Comparison of ENCODE assay signal across 1 cellular context in the genomic region with DNA sequence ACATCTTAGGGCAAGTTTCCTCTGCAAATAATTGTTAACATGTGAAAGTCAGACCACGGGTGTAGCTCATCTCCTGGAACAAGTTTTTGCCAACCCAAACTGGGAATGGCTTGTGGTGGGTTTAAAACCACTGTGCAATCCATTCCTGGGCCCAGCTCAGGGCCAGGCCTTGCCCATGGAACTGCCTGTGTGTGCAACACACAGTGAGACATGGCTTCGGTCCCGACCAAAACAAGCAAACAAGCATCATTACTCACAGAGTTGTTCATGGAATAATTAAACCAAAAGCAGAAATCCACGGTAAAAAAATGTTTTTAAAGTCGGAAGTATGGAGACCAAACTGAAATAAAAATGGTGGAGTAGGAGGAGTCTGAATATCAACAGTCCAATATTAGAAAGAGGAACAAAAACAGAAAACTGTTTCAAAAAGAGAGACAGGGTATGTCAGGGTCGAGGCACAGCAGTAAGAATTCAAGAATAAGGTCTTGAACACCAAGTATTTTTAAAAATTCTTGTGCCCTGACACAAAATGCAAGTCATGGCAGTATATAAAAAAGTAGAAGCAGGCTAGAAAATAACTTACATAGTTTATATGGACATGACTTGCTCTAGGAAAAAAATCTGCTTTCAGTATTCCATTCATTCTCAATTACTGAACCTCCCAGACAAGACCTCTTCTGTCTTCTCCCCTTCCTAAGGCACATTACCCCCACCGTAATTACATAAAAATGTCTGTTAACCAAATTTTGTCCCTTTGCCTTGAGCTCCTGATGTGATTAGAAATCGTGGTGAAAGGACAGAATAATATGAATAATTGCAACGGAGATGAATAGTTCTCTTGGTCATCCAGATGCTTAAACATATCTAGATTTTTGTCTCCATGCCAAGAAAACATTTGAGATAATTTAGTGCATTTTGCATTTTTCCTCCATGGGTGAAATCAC.
TF ChIP-seq lines count a peak whose summit lies in the region.

No MANE protein-coding gene starts in this region.

TF ChIP-seq in GM12878, 131 proteins besides CTCF, POLR2A, EP300 and RAD21:
- TF ChIP-seq NFXL1 (IDR thresholded peaks at IDR 0.05; ENCODE audit: borderline replicate concordance) = no peak
- TF ChIP-seq CBX5 (IDR thresholded peaks at IDR 0.05; ENCODE audit: low read depth) = no peak
- TF ChIP-seq SMAD5 (IDR thresholded peaks at IDR 0.05; ENCODE audit: low read depth) = no peak
- TF ChIP-seq, protein P1, sequence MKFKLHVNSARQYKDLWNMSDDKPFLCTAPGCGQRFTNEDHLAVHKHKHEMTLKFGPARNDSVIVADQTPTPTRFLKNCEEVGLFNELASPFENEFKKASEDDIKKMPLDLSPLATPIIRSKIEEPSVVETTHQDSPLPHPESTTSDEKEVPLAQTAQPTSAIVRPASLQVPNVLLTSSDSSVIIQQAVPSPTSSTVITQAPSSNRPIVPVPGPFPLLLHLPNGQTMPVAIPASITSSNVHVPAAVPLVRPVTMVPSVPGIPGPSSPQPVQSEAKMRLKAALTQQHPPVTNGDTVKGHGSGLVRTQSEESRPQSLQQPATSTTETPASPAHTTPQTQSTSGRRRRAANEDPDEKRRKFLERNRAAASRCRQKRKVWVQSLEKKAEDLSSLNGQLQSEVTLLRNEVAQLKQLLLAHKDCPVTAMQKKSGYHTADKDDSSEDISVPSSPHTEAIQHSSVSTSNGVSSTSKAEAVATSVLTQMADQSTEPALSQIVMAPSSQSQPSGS (IDR thresholded peaks at IDR 0.05; ENCODE audit: low read length) = no peak
- no peak for TF ChIP-seq SPI1 (IDR thresholded peaks at IDR 0.05; ENCODE audit: borderline replicate concordance, insufficient read depth, low read depth, low read length)
- TF ChIP-seq POLR2AphosphoS5 (IDR thresholded peaks at IDR 0.05; ENCODE audit: low read length) = no peak
- no peak for TF ChIP-seq ZNF274 (IDR thresholded peaks at IDR 0.05; ENCODE audit: insufficient read depth, insufficient read length)
- no peak for TF ChIP-seq YY1 (IDR thresholded peaks at IDR 0.05; ENCODE audit: low read depth, low read length)
- TF ChIP-seq, protein P2, sequence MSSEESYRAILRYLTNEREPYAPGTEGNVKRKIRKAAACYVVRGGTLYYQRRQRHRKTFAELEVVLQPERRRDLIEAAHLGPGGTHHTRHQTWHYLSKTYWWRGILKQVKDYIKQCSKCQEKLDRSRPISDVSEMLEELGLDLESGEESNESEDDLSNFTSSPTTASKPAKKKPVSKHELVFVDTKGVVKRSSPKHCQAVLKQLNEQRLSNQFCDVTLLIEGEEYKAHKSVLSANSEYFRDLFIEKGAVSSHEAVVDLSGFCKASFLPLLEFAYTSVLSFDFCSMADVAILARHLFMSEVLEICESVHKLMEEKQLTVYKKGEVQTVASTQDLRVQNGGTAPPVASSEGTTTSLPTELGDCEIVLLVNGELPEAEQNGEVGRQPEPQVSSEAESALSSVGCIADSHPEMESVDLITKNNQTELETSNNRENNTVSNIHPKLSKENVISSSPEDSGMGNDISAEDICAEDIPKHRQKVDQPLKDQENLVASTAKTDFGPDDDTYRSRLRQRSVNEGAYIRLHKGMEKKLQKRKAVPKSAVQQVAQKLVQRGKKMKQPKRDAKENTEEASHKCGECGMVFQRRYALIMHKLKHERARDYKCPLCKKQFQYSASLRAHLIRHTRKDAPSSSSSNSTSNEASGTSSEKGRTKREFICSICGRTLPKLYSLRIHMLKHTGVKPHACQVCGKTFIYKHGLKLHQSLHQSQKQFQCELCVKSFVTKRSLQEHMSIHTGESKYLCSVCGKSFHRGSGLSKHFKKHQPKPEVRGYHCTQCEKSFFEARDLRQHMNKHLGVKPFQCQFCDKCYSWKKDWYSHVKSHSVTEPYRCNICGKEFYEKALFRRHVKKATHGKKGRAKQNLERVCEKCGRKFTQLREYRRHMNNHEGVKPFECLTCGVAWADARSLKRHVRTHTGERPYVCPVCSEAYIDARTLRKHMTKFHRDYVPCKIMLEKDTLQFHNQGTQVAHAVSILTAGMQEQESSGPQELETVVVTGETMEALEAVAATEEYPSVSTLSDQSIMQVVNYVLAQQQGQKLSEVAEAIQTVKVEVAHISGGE (CRISPR knock-in tag; IDR thresholded peaks at IDR 0.05) = no peak
- TF ChIP-seq TARDBP (IDR thresholded peaks at IDR 0.05; ENCODE audit: borderline replicate concordance) = no peak
- no peak for TF ChIP-seq HDAC6 (IDR thresholded peaks at IDR 0.05; ENCODE audit: unreplicated experiment)
- no peak for TF ChIP-seq CHD1 (IDR thresholded peaks at IDR 0.05; ENCODE audit: low read depth, low read length)
- no peak for TF ChIP-seq USF2 (IDR thresholded peaks at IDR 0.05; ENCODE audit: borderline replicate concordance, low read depth, low read length)
- TF ChIP-seq, protein P3, sequence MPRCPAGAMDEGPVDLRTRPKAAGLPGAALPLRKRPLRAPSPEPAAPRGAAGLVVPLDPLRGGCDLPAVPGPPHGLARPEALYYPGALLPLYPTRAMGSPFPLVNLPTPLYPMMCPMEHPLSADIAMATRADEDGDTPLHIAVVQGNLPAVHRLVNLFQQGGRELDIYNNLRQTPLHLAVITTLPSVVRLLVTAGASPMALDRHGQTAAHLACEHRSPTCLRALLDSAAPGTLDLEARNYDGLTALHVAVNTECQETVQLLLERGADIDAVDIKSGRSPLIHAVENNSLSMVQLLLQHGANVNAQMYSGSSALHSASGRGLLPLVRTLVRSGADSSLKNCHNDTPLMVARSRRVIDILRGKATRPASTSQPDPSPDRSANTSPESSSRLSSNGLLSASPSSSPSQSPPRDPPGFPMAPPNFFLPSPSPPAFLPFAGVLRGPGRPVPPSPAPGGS (IDR thresholded peaks at IDR 0.05; ENCODE audit: borderline replicate concordance, insufficient read depth, low read depth, low read length, poor library complexity, severe bottlenecking) = no peak
- no peak for TF ChIP-seq IRF5 (IDR thresholded peaks at IDR 0.05; ENCODE audit: borderline replicate concordance)
- no peak for TF ChIP-seq BRCA1 (IDR thresholded peaks at IDR 0.05; ENCODE audit: low read depth, low read length)
TF ChIP-seq in GM12878: peak in this region for 0.
